ENCODE assay signal across 16 cellular contexts in the genomic region with DNA sequence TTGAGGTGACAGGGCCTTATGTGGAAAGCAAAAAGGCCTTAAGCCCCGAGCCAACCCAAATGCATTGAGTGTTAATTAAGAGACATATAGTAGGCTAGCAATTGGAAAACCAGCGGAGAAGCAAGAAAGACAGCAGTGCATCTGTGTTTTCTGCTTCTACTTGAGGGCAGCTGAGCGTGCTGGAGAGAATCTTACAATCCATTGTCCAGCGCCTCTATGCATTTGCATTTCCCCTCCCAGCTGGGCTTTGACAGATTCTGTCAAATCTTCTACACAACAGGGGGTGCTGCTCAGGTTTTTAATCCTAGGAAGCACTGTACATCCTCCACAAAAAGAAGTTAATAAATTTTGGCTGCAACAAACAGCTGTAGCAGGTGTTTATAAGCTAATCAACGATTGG.
DNase-seq lines count a peak whose midpoint lies in the region.
"Had no signal": no experiment of that assay in that cellular context is flagged by ENCODE, and none has a peak within 500 bp of the region (broad histone marks: within the 10 kb centered on the region; RNA-seq: fewer than 3 reads in every experiment).

No MANE protein-coding gene starts in this region.

- no peak for DNase-seq in activated naive CD4-positive, alpha-beta T cell treated with anti-CD3 and anti-CD28 coated beads, Interleukin-2, amount 10 ng/mL, durations not matched to agents 7 days and 5 days
- no peak for DNase-seq in activated naive CD4-positive, alpha-beta T cell treated with anti-CD3 and anti-CD28 coated beads, Interleukin-2, amount 50 U/mL, for 16 hours
- DNase-seq in caudate nucleus (lab: John Stamatoyannopoulos, UW) (peak in 3 of 61 donors; percentile 15 to 29 (median 26)), pons (ENCODE audit: low spot score) (peak; percentile 49), NCI-H1694 (lab: John Stamatoyannopoulos, UW) (no peak), SIG-M5 (lab: John Stamatoyannopoulos, UW) (no peak)
- DNase-seq: BE2C; CD4-positive, CD25-positive, alpha-beta regulatory T cell; CD8-positive, alpha-beta memory T cell; COR-L47; DMS 273 treated with DMSO at 0.1 percent for 48 hours; DMS53; DND-41; EL; GOT3; H7 had no signal

- no peak overlapping the region for H3K4me3 Mint-ChIP-seq in activated naive CD4-positive, alpha-beta T cell treated with anti-CD3 and anti-CD28 coated beads, Interleukin-2, amount 10 ng/mL, durations not matched to agents 7 days and 5 days
- H3K4me3 Mint-ChIP-seq: CD4-positive, CD25-positive, alpha-beta regulatory T cell; CD8-positive, alpha-beta memory T cell had no signal

- peak overlapping the region; percentile 18 for H3K27ac ChIP-seq in caudate nucleus (ENCODE audit: low read depth, low read length)

- peak overlapping the region; percentile 47 for H3K27ac Mint-ChIP-seq in activated naive CD4-positive, alpha-beta T cell treated with anti-CD3 and anti-CD28 coated beads, Interleukin-2, amount 10 ng/mL, durations not matched to agents 7 days and 5 days
- H3K27ac Mint-ChIP-seq: CD4-positive, CD25-positive, alpha-beta regulatory T cell had no signal

- H3K36me3 Mint-ChIP-seq in activated naive CD4-positive, alpha-beta T cell treated with anti-CD3 and anti-CD28 coated beads, Interleukin-2, amount 10 ng/mL, durations not matched to agents 7 days and 5 days, result no peaks in the 10 kb centered on the region

- H3K9me3 Mint-ChIP-seq in activated naive CD4-positive, alpha-beta T cell treated with anti-CD3 and anti-CD28 coated beads, Interleukin-2, amount 10 ng/mL, durations not matched to agents 7 days and 5 days, result no peaks in the 10 kb centered on the region
- H3K9me3 Mint-ChIP-seq: CD4-positive, CD25-positive, alpha-beta regulatory T cell; CD8-positive, alpha-beta memory T cell had no signal

- CTCF ChIA-PET in activated naive CD4-positive, alpha-beta T cell treated with anti-CD3 and anti-CD28 coated beads, Interleukin-2, amount 10 ng/mL, durations not matched to agents 7 days and 5 days (lab: Charles Lee), result interaction anchor here (0.6 to 0.9 kb wide), 3 partner anchors 10 to 488 kb away, joined by 3 to 4 read pairs (median 3); no protein-coding TSS in a partner anchor

- H3K27me3 Mint-ChIP-seq in activated naive CD4-positive, alpha-beta T cell treated with anti-CD3 and anti-CD28 coated beads, Interleukin-2, amount 10 ng/mL, durations not matched to agents 7 days and 5 days, result peaks cover 4% of the 10 kb centered on the region
- H3K27me3 Mint-ChIP-seq: CD4-positive, CD25-positive, alpha-beta regulatory T cell had no signal

- peaks cover 3% of the 10 kb centered on the region for H3K4me1 Mint-ChIP-seq in activated naive CD4-positive, alpha-beta T cell treated with anti-CD3 and anti-CD28 coated beads, Interleukin-2, amount 10 ng/mL, durations not matched to agents 7 days and 5 days
